1 cellular context compared by ENCODE assay signal in the genomic region with DNA sequence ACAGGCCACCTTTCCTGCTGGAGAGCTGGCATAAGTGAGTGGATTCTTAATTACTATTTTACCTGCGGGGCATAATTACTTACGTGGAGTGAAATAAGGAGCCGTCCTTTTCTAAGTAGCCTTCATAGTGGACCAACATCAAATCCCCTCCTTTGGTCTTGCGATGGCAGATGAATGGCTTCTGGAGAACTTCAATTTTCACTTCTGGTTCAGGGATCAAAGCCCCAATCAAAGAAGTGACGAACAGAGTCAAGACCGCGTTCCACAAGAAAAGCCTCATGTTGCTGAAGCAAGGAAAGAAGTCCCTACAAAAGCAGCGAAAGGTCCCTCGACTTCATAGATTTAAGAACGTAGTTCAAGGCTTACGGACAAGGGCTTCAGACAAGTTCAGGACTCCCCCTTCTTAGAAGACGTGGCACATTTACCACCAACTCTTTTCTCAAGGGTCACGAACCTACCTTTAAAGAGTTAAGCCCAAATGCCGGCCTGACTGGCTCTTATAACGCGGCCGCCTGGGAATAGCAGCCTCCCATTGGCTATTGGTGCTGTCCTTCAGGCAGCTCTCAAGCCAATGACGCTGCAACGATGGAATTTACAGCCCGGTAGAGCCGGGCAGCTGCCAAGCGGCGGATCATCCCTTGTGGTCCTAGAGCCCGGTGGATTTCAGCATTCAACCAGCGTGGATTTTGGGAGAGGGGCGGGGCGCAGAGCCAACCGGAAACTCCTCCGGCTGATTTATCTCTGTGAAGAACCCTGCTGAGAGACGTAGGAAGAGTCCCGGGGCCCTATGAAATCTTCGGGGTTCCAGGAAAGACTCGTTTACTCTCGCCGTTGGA.
A peak's percentile ranks its signal among the peaks of the same experiment; 100 is the strongest.
TF ChIP-seq lines count a peak whose summit lies in the region.

A gene with protein sequence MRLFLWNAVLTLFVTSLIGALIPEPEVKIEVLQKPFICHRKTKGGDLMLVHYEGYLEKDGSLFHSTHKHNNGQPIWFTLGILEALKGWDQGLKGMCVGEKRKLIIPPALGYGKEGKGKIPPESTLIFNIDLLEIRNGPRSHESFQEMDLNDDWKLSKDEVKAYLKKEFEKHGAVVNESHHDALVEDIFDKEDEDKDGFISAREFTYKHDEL (minus strand): TSS at position 474 of the 836 bp plus-strand sequence. CDS start 194 bp downstream, at position 280.

TF ChIP-seq in HepG2, 621 proteins besides CTCF, POLR2A, EP300 and RAD21 (continued from another document and continues in another):
- TF ChIP-seq, protein P1, sequence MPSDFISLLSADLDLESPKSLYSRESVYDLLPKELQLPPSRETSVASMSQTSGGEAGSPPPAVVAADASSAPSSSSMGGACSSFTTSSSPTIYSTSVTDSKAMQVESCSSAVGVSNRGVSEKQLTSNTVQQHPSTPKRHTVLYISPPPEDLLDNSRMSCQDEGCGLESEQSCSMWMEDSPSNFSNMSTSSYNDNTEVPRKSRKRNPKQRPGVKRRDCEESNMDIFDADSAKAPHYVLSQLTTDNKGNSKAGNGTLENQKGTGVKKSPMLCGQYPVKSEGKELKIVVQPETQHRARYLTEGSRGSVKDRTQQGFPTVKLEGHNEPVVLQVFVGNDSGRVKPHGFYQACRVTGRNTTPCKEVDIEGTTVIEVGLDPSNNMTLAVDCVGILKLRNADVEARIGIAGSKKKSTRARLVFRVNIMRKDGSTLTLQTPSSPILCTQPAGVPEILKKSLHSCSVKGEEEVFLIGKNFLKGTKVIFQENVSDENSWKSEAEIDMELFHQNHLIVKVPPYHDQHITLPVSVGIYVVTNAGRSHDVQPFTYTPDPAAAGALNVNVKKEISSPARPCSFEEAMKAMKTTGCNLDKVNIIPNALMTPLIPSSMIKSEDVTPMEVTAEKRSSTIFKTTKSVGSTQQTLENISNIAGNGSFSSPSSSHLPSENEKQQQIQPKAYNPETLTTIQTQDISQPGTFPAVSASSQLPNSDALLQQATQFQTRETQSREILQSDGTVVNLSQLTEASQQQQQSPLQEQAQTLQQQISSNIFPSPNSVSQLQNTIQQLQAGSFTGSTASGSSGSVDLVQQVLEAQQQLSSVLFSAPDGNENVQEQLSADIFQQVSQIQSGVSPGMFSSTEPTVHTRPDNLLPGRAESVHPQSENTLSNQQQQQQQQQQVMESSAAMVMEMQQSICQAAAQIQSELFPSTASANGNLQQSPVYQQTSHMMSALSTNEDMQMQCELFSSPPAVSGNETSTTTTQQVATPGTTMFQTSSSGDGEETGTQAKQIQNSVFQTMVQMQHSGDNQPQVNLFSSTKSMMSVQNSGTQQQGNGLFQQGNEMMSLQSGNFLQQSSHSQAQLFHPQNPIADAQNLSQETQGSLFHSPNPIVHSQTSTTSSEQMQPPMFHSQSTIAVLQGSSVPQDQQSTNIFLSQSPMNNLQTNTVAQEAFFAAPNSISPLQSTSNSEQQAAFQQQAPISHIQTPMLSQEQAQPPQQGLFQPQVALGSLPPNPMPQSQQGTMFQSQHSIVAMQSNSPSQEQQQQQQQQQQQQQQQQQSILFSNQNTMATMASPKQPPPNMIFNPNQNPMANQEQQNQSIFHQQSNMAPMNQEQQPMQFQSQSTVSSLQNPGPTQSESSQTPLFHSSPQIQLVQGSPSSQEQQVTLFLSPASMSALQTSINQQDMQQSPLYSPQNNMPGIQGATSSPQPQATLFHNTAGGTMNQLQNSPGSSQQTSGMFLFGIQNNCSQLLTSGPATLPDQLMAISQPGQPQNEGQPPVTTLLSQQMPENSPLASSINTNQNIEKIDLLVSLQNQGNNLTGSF (CRISPR knock-in tag; IDR thresholded peaks at IDR 0.05) = no peak
- TF ChIP-seq, protein P2, sequence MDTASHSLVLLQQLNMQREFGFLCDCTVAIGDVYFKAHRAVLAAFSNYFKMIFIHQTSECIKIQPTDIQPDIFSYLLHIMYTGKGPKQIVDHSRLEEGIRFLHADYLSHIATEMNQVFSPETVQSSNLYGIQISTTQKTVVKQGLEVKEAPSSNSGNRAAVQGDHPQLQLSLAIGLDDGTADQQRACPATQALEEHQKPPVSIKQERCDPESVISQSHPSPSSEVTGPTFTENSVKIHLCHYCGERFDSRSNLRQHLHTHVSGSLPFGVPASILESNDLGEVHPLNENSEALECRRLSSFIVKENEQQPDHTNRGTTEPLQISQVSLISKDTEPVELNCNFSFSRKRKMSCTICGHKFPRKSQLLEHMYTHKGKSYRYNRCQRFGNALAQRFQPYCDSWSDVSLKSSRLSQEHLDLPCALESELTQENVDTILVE (CRISPR knock-in tag; IDR thresholded peaks at IDR 0.05) = no peak
- TF ChIP-seq, protein P3, sequence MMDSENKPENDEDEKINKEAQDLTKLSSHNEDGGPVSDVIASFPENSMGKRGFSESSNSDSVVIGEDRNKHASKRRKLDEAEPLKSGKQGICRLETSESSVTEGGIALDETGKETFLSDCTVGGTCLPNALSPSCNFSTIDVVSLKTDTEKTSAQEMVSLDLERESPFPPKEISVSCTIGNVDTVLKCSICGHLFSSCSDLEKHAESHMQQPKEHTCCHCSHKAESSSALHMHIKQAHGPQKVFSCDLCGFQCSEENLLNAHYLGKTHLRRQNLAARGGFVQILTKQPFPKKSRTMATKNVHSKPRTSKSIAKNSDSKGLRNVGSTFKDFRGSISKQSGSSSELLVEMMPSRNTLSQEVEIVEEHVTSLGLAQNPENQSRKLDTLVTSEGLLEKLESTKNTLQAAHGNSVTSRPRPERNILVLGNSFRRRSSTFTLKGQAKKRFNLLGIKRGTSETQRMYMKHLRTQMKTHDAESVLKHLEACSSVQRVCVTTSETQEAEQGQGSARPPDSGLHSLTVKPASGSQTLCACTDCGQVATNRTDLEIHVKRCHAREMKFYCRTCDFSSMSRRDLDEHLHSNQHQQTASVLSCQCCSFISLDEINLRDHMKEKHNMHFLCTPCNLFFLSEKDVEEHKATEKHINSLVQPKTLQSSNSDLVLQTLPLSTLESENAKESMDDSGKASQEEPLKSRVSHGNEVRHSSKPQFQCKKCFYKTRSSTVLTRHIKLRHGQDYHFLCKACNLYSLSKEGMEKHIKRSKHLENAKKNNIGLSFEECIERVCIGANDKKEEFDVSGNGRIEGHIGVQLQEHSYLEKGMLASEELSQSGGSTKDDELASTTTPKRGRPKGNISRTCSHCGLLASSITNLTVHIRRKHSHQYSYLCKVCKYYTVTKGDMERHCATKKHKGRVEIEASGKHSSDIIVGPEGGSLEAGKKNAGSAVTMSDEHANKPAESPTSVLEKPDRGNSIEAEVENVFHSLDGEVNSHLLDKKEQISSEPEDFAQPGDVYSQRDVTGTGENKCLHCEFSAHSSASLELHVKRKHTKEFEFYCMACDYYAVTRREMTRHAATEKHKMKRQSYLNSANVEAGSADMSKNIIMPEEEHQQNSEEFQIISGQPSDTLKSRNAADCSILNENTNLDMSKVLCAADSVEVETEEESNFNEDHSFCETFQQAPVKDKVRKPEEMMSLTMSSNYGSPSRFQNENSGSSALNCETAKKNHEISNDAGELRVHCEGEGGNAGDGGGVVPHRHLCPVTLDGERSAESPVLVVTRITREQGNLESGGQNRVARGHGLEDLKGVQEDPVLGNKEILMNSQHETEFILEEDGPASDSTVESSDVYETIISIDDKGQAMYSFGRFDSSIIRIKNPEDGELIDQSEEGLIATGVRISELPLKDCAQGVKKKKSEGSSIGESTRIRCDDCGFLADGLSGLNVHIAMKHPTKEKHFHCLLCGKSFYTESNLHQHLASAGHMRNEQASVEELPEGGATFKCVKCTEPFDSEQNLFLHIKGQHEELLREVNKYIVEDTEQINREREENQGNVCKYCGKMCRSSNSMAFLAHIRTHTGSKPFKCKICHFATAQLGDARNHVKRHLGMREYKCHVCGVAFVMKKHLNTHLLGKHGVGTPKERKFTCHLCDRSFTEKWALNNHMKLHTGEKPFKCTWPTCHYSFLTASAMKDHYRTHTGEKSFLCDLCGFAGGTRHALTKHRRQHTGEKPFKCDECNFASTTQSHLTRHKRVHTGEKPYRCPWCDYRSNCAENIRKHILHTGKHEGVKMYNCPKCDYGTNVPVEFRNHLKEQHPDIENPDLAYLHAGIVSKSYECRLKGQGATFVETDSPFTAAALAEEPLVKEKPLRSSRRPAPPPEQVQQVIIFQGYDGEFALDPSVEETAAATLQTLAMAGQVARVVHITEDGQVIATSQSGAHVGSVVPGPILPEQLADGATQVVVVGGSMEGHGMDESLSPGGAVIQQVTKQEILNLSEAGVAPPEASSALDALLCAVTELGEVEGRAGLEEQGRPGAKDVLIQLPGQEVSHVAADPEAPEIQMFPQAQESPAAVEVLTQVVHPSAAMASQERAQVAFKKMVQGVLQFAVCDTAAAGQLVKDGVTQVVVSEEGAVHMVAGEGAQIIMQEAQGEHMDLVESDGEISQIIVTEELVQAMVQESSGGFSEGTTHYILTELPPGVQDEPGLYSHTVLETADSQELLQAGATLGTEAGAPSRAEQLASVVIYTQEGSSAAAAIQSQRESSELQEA (CRISPR knock-in tag; IDR thresholded peaks at IDR 0.05; ENCODE audit: not compliant biosample characterization) = no peak
- no peak for TF ChIP-seq ZNF644 (CRISPR knock-in tag; IDR thresholded peaks at IDR 0.05; ENCODE audit: low read depth)
- no peak for TF ChIP-seq U2AF2 (IDR thresholded peaks at IDR 0.05; ENCODE audit: low read depth, low read length)
- TF ChIP-seq NONO (IDR thresholded peaks at IDR 0.05) = no peak
- no peak for TF ChIP-seq NONO (CRISPR knock-in tag; conservative IDR thresholded peaks at IDR 0.05)
- TF ChIP-seq ZBTB21 (CRISPR knock-in tag; IDR thresholded peaks at IDR 0.05) = no peak
- TF ChIP-seq ATF2 (CRISPR knock-in tag; IDR thresholded peaks at IDR 0.05) = no peak; the same call in 1 of the 2 replicates
- TF ChIP-seq AHR (CRISPR knock-in tag; IDR thresholded peaks at IDR 0.05) = no peak
- TF ChIP-seq JUN (CRISPR knock-in tag; IDR thresholded peaks at IDR 0.05) = no peak
- TF ChIP-seq ZNF446 (CRISPR knock-in tag; IDR thresholded peaks at IDR 0.05) = no peak
- TF ChIP-seq ZNF468 (CRISPR knock-in tag; IDR thresholded peaks at IDR 0.05) = no peak
- peak; percentile 61 for TF ChIP-seq GATAD2A (CRISPR knock-in tag; IDR thresholded peaks at IDR 0.05)
- TF ChIP-seq ZFP91 (CRISPR knock-in tag; IDR thresholded peaks at IDR 0.05; ENCODE audit: borderline replicate concordance) = peak; percentile 75; the same call in 1 of the 2 replicates
- peak; percentile 88 for TF ChIP-seq HOMEZ (CRISPR knock-in tag; IDR thresholded peaks at IDR 0.05; ENCODE audit: low read depth)
- no peak for TF ChIP-seq WIZ (CRISPR knock-in tag; IDR thresholded peaks at IDR 0.05)
- TF ChIP-seq MTA1 (CRISPR knock-in tag; IDR thresholded peaks at IDR 0.05; ENCODE audit: borderline replicate concordance) = no peak
- TF ChIP-seq ZSCAN30 (CRISPR knock-in tag; IDR thresholded peaks at IDR 0.05) = no peak
- TF ChIP-seq RXRB (CRISPR knock-in tag; IDR thresholded peaks at IDR 0.05; ENCODE audit: borderline replicate concordance) = peak; percentile 34; the same call in 1 of the 2 replicates
- peak; percentile 64; the same call in 1 of the 2 replicates for TF ChIP-seq SMYD3 (CRISPR knock-in tag; IDR thresholded peaks at IDR 0.05)
